10 cellular contexts compared by ENCODE assay signal in genomic region chr2:200406379-200406778, GRCh38.
DNase-seq lines count a peak whose midpoint lies in the region; ATAC-seq and TF ChIP-seq lines count a peak whose summit lies in the region.
"Had no signal": no experiment of that assay in that cellular context is flagged by ENCODE, and none has a peak within 500 bp of the region (broad histone marks: within the 10 kb centered on the region; RNA-seq: fewer than 3 reads in every experiment).

No MANE protein-coding gene starts in this region.

- no peak overlapping the region for H3K4me3 Mint-ChIP-seq in dendritic cell treated with granulocyte-macrophage colony-stimulating factor and Interleukin-4, amounts not matched to agents 40 ng/mL and 50 ng/mL, for 4 days
- H3K4me3 Mint-ChIP-seq in progenitor cell of endocrine pancreas (ENCODE audit: low read depth): no peak overlapping the region
- H3K4me3 Mint-ChIP-seq: memory B cell had no signal

- in situ Hi-C loops in KBM-7 (cut with MboI; ENCODE audit: low pct_unique_long_range_greater_than_20kb, low sequenced_read_pairs): no loop called here

- no peak for TF ChIP-seq CTCF in progenitor cell of endocrine pancreas (IDR thresholded peaks at IDR 0.05; ENCODE audit: unreplicated experiment)

- no peaks in the 10 kb centered on the region for H3K27me3 Mint-ChIP-seq in dendritic cell treated with granulocyte-macrophage colony-stimulating factor and Interleukin-4, amounts not matched to agents 40 ng/mL and 50 ng/mL, for 4 days
- H3K27me3 Mint-ChIP-seq in progenitor cell of endocrine pancreas: no peaks in the 10 kb centered on the region

- no peak for TF ChIP-seq POLR2A in GM18505 (IDR thresholded peaks at IDR 0.05; ENCODE audit: borderline replicate concordance, extremely low read depth, insufficient read depth, insufficient read length)

- H3K9me3 Mint-ChIP-seq in dendritic cell treated with granulocyte-macrophage colony-stimulating factor and Interleukin-4, amounts not matched to agents 40 ng/mL and 50 ng/mL, for 4 days: peaks cover 7% of the 10 kb centered on the region
- peaks cover 2% of the 10 kb centered on the region for H3K9me3 Mint-ChIP-seq in progenitor cell of endocrine pancreas (ENCODE audit: low read depth)
- H3K9me3 Mint-ChIP-seq: memory B cell had no signal

- peaks cover 5% of the 10 kb centered on the region for H3K36me3 Mint-ChIP-seq in dendritic cell treated with granulocyte-macrophage colony-stimulating factor and Interleukin-4, amounts not matched to agents 40 ng/mL and 50 ng/mL, for 4 days (ENCODE audit: low read depth)
- H3K36me3 Mint-ChIP-seq in progenitor cell of endocrine pancreas (ENCODE audit: insufficient read depth): peaks cover 37% of the 10 kb centered on the region
- H3K36me3 Mint-ChIP-seq: memory B cell had no signal

- peaks cover 65% of the 10 kb centered on the region for H3K4me1 Mint-ChIP-seq in dendritic cell treated with granulocyte-macrophage colony-stimulating factor and Interleukin-4, amounts not matched to agents 40 ng/mL and 50 ng/mL, for 4 days (ENCODE audit: low read depth)
- peaks cover 48% of the 10 kb centered on the region for H3K4me1 Mint-ChIP-seq in progenitor cell of endocrine pancreas (ENCODE audit: low read depth)
- H3K4me1 Mint-ChIP-seq: memory B cell had no signal

- ATAC-seq in GM19452 (IDR thresholded peaks at IDR 0.05; ENCODE audit: unreplicated experiment) (peak; percentile 76), HG03520 (IDR thresholded peaks at IDR 0.05; ENCODE audit: unreplicated experiment) (peak; percentile 64), GM18505 (IDR thresholded peaks at IDR 0.05; ENCODE audit: unreplicated experiment) (no peak)

- peak overlapping the region; percentile 30 for H3K27ac Mint-ChIP-seq in dendritic cell treated with granulocyte-macrophage colony-stimulating factor and Interleukin-4, amounts not matched to agents 40 ng/mL and 50 ng/mL, for 4 days
- peak overlapping the region; percentile 57 for H3K27ac Mint-ChIP-seq in progenitor cell of endocrine pancreas
- H3K27ac Mint-ChIP-seq: memory B cell had no signal

- intact Hi-C loops in dendritic cell treated with granulocyte-macrophage colony-stimulating factor and Interleukin-4, amounts not matched to agents 40 ng/mL and 50 ng/mL, for 4 days (cut with micrococcal nuclease): loop anchor here (10.0 kb wide), 1 partner anchor 72 kb away; no protein-coding TSS in a partner anchor

- DNase-seq in progenitor cell of endocrine pancreas (ENCODE audit: low spot score, unreplicated experiment) (no peak), KBM-7 (no peak), HPDE6-E6E7 (ENCODE audit: extremely low spot score) (no peak), kidney glomerular epithelial cell (lab: John Stamatoyannopoulos, UW) (no peak)
- DNase-seq: activated CD8-positive, alpha-beta memory T cell treated with anti-CD3 and anti-CD28 coated beads, Interleukin-2, amount 50 U/mL, for 48 hours had no signal
